Comparison of ENCODE assay signal across 8 cellular contexts in the genomic region with DNA sequence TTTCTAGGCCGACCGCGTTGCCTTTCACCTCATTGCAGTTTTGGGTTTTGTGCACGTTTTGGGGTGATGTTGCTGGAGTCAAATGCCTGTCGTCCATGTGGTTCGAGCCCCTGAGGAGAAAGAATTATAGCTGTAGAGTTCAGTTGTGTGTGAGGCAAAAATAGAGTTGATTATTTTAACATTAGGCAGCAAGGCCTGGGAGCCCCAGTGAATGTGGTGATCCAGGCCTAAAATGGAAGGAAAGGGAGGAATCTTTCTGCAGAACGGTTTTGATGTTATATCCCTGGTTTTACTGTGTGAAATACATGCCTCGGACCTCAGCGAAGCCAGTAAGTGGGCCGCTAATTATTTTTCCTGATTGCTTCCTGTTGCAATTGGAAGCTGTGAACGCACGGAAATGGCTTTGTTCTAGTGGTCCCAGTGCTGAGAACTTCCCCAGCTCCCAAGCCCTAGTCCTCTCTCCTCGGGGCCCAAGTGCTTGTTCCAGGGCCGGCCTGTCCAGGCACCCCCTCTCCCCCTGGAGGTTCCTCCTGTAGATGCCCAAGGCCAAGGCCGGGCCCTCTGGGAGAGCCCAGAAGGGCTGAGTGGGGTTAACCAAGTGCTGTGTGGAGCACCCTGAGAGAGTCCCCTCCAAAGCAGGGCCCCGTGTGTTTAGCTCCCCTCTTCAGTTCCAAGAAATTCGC. TPM values are rescaled to one million over a fixed set of nuclear protein-coding genes. Genes with fewer than 3 reads are reported as not detected.
DNase-seq lines count a peak whose midpoint lies in the region; ATAC-seq and TF ChIP-seq lines count a peak whose summit lies in the region.

No MANE protein-coding gene starts in this region.

- no peak for TF ChIP-seq POLR2A in erythroblast (IDR thresholded peaks at IDR 0.05; ENCODE audit: low read length)
- TF ChIP-seq POLR2A in ovary (IDR thresholded peaks at IDR 0.05) = no peak

- no peak overlapping the region for H2AFZ ChIP-seq in DND-41 (ENCODE audit: low read depth, low read length)

- H3K4me1 ChIP-seq in DND-41 (ENCODE audit: insufficient read depth, low read length) (peaks cover 29% of the 10 kb centered on the region), ovary (ENCODE audit: insufficient read depth) (peaks cover 19% of the 10 kb centered on the region)

- H3K9ac ChIP-seq in DND-41 (ENCODE audit: low read depth, low read length) = peak overlapping the region; percentile 60

- peak overlapping the region; percentile 44 to 67; a peak in 2 of 4 replicates for H3K4me3 ChIP-seq in DND-41 (ENCODE audit: low read depth in 1 of 2, low read length in 2 of 2)
- H3K4me3 ChIP-seq in ovary = peak overlapping the region; percentile 64

- 7 to 9% (median 8%) methylated on average over 17 of the region's 17 CpGs for WGBS in ovary, 3 donors

- no peak for TF ChIP-seq CTCF in DND-41 (IDR thresholded peaks at IDR 0.05; ENCODE audit: borderline replicate concordance, extremely low read depth, low read length, poor library complexity, severe bottlenecking)
- no peak for TF ChIP-seq CTCF in ovary (IDR thresholded peaks at IDR 0.05)

- intact Hi-C loops in ovary (cut with DNase I) = loop anchor here in 1 of 4 donors (10.0 kb wide), 2 partner anchors 60 to 130 kb away; no protein-coding TSS in a partner anchor

- H3K27me3 ChIP-seq in DND-41 (ENCODE audit: insufficient read depth, low read length, poor library complexity) (no peaks in the 10 kb centered on the region), ovary (no peaks in the 10 kb centered on the region)

- DNase-seq in DND-41 = no peak
- peak; percentile 84 for DNase-seq in OCI-M1 (lab: John Stamatoyannopoulos, UW)
- DNase-seq in erythroblast (lab: John Stamatoyannopoulos, UW) = peak; percentile 57 to 64
- DNase-seq in ovary = peak in 2 of 5 donors; percentile 25 to 48
- no peak for DNase-seq in SKM-1 treated with dmso at 0.1 percent for 144 hours (lab: John Stamatoyannopoulos, UW; ENCODE audit: unreplicated experiment)
- no peak for DNase-seq in NCI-H1105 treated with DMSO at 0.1 percent for 48 hours (lab: John Stamatoyannopoulos, UW)

- H3K79me2 ChIP-seq in DND-41 (ENCODE audit: insufficient read depth, low read length) = peaks cover 40% of the 10 kb centered on the region

- no peak for ATAC-seq in DND-41 (ENCODE audit: insufficient read depth, low read depth)
- no peak for ATAC-seq in GM21526 (IDR thresholded peaks at IDR 0.05; ENCODE audit: low FRiP score, unreplicated experiment)
- ATAC-seq in GM18498 (IDR thresholded peaks at IDR 0.05; ENCODE audit: unreplicated experiment) = no peak

- peak overlapping the region; percentile 86 for H3K4me2 ChIP-seq in DND-41 (ENCODE audit: insufficient read depth, low read length)

- H3K36me3 ChIP-seq in DND-41 (ENCODE audit: insufficient read depth, low read length) (no peaks in the 10 kb centered on the region), ovary (no peaks in the 10 kb centered on the region)

- H3K9me3 ChIP-seq in DND-41 (ENCODE audit: insufficient read depth, low read length, severe bottlenecking) = no peaks in the 10 kb centered on the region
- no peaks in the 10 kb centered on the region for H3K9me3 ChIP-seq in ovary

- H4K20me1 ChIP-seq in DND-41 (ENCODE audit: insufficient read depth, low read length) = peaks cover 34% of the 10 kb centered on the region

- H3K27ac ChIP-seq in DND-41 (ENCODE audit: low read length) (peak overlapping the region; percentile 50; the same call in 1 of the 2 replicates), ovary (peak overlapping the region; percentile 61 to 70)

- no peak for TF ChIP-seq EP300 in ovary (IDR thresholded peaks at IDR 0.05)

RNA-seq across cellular contexts. Expression of gene LRP5, which starts 2.0 kb away (rescaled TPM):
- total RNA-seq in ovary = 10 to 100 TPM; 21.8 to 63.8 (median 52.9) TPM
- 10 to 100 TPM in 1 of 2 donors, 1 to 10 TPM in 1; 3.1 to 47.2 TPM for polyA plus RNA-seq in ovary

RNA-seq across cellular contexts. Expression of gene C11orf24, which starts 42.6 kb away (rescaled TPM):
- total RNA-seq in ovary = 10 to 100 TPM; 17.3 to 47.3 (median 34.1) TPM
- polyA plus RNA-seq in ovary = 10 to 100 TPM; 14.7 to 16.1 TPM

Comparison
In these comparisons a context has a peak if more than half of its experiments do, and no peak if none do; other contexts are left out.
1. DNase-seq: peak in OCI-M1 (single experiment) and erythroblast (2 of 2); none in DND-41 (single experiment), SKM-1 treated with dmso at 0.1 percent for 144 hours (single experiment) and NCI-H1105 treated with DMSO at 0.1 percent for 48 hours (single experiment).